In the genomic region with DNA sequence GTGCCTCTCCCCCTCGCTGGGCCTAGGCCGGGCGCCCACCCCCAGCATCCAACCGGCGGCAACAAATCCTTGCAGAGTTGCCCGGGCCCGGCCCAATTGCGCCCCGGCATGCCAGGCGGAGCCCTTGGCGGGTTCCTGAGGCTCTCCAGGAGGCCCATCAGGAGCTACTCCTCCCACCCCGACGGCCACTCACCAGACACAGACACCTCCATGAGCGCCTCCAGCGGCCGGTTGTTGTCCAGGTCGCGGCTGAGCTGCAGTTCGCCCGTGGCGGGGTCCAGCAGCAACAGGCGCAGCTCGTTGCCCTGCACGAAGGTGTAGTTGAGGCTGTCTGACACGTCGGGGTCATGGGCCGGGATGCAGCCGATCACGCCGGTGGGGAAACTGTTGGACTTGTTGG, we compare ENCODE assay signal across 20 cellular contexts. TPM values are rescaled to one million over a fixed set of nuclear protein-coding genes. Genes with fewer than 3 reads are reported as not detected.
DNase-seq lines count a peak whose midpoint lies in the region; ATAC-seq and TF ChIP-seq lines count a peak whose summit lies in the region.
"Had no signal": no experiment of that assay in that cellular context is flagged by ENCODE, and none has a peak within 500 bp of the region (broad histone marks: within the 10 kb centered on the region; RNA-seq: fewer than 3 reads in every experiment).

No MANE protein-coding gene starts in this region.

- no peaks in the 10 kb centered on the region for H3K9me2 ChIP-seq in OCI-LY7 (ENCODE audit: insufficient read depth, low read length)

- H3K4me1 ChIP-seq in RWPE2 (ENCODE audit: insufficient read depth, poor library complexity, severe bottlenecking) (peaks cover 18% of the 10 kb centered on the region), esophagus (ENCODE audit: control insufficient read depth in 2 of 2, insufficient read depth in 2 of 2, low read length in 1 of 2) (peaks cover 0 to 20% of the 10 kb centered on the region in 2 donors), osteoblast (ENCODE audit: insufficient read depth, low read length) (peaks cover 7% of the 10 kb centered on the region), ovary (ENCODE audit: insufficient read depth) (no peaks in the 10 kb centered on the region), OCI-LY7 (ENCODE audit: insufficient read depth, low read length, poor library complexity, severe bottlenecking) (no peaks in the 10 kb centered on the region)

- BruUV-seq in OCI-LY7 (replicated peaks; lab: Mats Ljungman, UMichigan): no TSS peak

- no peak for TF ChIP-seq POLR2A in ovary (IDR thresholded peaks at IDR 0.05)

- TF ChIP-seq EP300 in ovary (IDR thresholded peaks at IDR 0.05): no peak

- 56 to 59% methylated on average over 30 of the region's 30 CpGs for WGBS in esophagus, 2 donors
- 88 to 95% (median 93%) methylated on average over 28 to 30 of the region's 30 CpGs for WGBS in ovary, 3 donors

- H3K79me2 ChIP-seq in osteoblast (ENCODE audit: insufficient read depth, low read length) (no peaks in the 10 kb centered on the region), OCI-LY7 (ENCODE audit: insufficient read depth, low read depth, low read length) (no peaks in the 10 kb centered on the region)

- H3K9me3 ChIP-seq in RWPE2 (ENCODE audit: severe bottlenecking): no peaks in the 10 kb centered on the region
- peaks cover 0 to 6% of the 10 kb centered on the region in 2 donors for H3K9me3 ChIP-seq in esophagus (ENCODE audit: control insufficient read depth in 2 of 2, insufficient read depth in 1 of 2, low read depth in 1 of 2, low read length in 1 of 2)
- no peaks in the 10 kb centered on the region for H3K9me3 ChIP-seq in osteoblast (ENCODE audit: low read depth, low read length)
- H3K9me3 ChIP-seq in ovary: no peaks in the 10 kb centered on the region
- no peaks in the 10 kb centered on the region for H3K9me3 ChIP-seq in OCI-LY7 (ENCODE audit: low read length)

- H3K4me2 ChIP-seq in osteoblast (ENCODE audit: insufficient read depth, low read length) (no peak overlapping the region), OCI-LY7 (ENCODE audit: low read length) (no peak overlapping the region)

- TF ChIP-seq CTCF in RWPE2 (IDR thresholded peaks at IDR 0.05; ENCODE audit: poor library complexity, severe bottlenecking) (peak; percentile 60), osteoblast (IDR thresholded peaks at IDR 0.05; ENCODE audit: extremely low read depth, low read depth, low read length) (no peak), ovary (IDR thresholded peaks at IDR 0.05) (no peak), OCI-LY7 (conservative IDR thresholded peaks at IDR 0.05; ENCODE audit: low read length) (no peak)

- POLR2A ChIA-PET in OCI-LY7 (lab: Charles Lee): interaction anchor here (0.6 kb wide), 1 partner anchor 90 kb away, joined by 4 read pairs; no protein-coding TSS in a partner anchor

- DNase-seq in DMS114 treated with DMSO at 0.1 percent for 48 hours (lab: John Stamatoyannopoulos, UW; ENCODE audit: unreplicated experiment) (peak; percentile 20), RWPE2 (ENCODE audit: low spot score) (no peak), osteoblast (ENCODE audit: insufficient read length, low spot score, missing footprints) (peak; percentile 60), ovary (no peak), HCEC 1CT (no peak), OCI-LY7 (ENCODE audit: low spot score) (no peak), NOMO-1 (lab: John Stamatoyannopoulos, UW; ENCODE audit: unreplicated experiment in 2 of 2) (no peak)
- DNase-seq: activated CD4-positive, alpha-beta T cell treated with anti-CD3 and anti-CD28 coated beads for 48 hours; activated CD8-positive, alpha-beta memory T cell treated with anti-CD3 and anti-CD28 coated beads, Interleukin-2, amount 50 U/mL, for 4 hours; COR-L47; Karpas-422; mesendoderm; NCI-H1417 treated with DMSO at 0.1 percent for 48 hours; NCI-H446; nephron progenitor cell; retina; stimulated activated CD4-positive, alpha-beta T cell treated with anti-CD3 and anti-CD28 coated beads, Interleukin-15, amount 100 ng/mL, for 24 hours; T1000 had no signal

- H3K27ac ChIP-seq in RWPE2 (ENCODE audit: poor library complexity, severe bottlenecking) (peak overlapping the region; percentile 96), esophagus (ENCODE audit: low read depth in 2 of 2, low read length in 1 of 2) (peak overlapping the region; percentile 41 to 57), osteoblast (ENCODE audit: low read depth, low read length) (no peak overlapping the region), ovary (no peak overlapping the region), OCI-LY7 (ENCODE audit: low read depth, low read length, poor library complexity, severe bottlenecking) (no peak overlapping the region)
- H3K27ac ChIP-seq: SJSA1 had no signal

- H3K27me3 ChIP-seq in RWPE2 (ENCODE audit: insufficient read depth, poor library complexity, severe bottlenecking): no peaks in the 10 kb centered on the region
- no peaks in the 10 kb centered on the region for H3K27me3 ChIP-seq in esophagus (ENCODE audit: control insufficient read depth in 1 of 2, insufficient read depth in 2 of 2, low read length in 2 of 2)
- H3K27me3 ChIP-seq in osteoblast (ENCODE audit: insufficient read depth, low read length): peaks cover 19% of the 10 kb centered on the region
- no peaks in the 10 kb centered on the region for H3K27me3 ChIP-seq in ovary

- intact Hi-C loops in ovary (cut with DNase I): loop anchor here in 2 of 4 donors (10.0 kb wide), 2 partner anchors 169 to 539 kb away; no protein-coding TSS in a partner anchor
- intact Hi-C loops in OCI-LY7 (cut with micrococcal nuclease; ENCODE audit: unreplicated experiment): no loop called here

- ATAC-seq in RWPE2 (ENCODE audit: low read depth): peak; percentile 40

- H4K20me1 ChIP-seq in osteoblast (ENCODE audit: insufficient read depth, low read length) (no peaks in the 10 kb centered on the region), OCI-LY7 (ENCODE audit: insufficient read depth, low read length) (no peaks in the 10 kb centered on the region)

- no peak overlapping the region for H2AFZ ChIP-seq in osteoblast (ENCODE audit: low read length)
- H2AFZ ChIP-seq in OCI-LY7 (ENCODE audit: low read length): no peak overlapping the region

- H3K4me3 ChIP-seq in RWPE2 (ENCODE audit: severe bottlenecking) (peak overlapping the region; percentile 30), esophagus (ENCODE audit: low read depth in 1 of 2, low read length in 2 of 2) (peak overlapping the region; percentile 28 to 46), osteoblast (ENCODE audit: insufficient read depth, low read length) (no peak overlapping the region), ovary (no peak overlapping the region), OCI-LY7 (ENCODE audit: low read depth, low read length, poor library complexity, severe bottlenecking) (no peak overlapping the region)
- H3K4me3 ChIP-seq: SJSA1 had no signal

- CTCF ChIA-PET in OCI-LY7 (lab: Charles Lee; ENCODE audit: unreplicated experiment): no interaction called here

- peaks cover 53% of the 10 kb centered on the region for H3K36me3 ChIP-seq in RWPE2 (ENCODE audit: low read depth)
- peaks cover 0 to 16% of the 10 kb centered on the region in 2 donors for H3K36me3 ChIP-seq in esophagus (ENCODE audit: control insufficient read depth in 2 of 2, insufficient read depth in 2 of 2, low read length in 1 of 2)
- no peaks in the 10 kb centered on the region for H3K36me3 ChIP-seq in osteoblast (ENCODE audit: insufficient read depth, low read length)
- H3K36me3 ChIP-seq in ovary: no peaks in the 10 kb centered on the region
- H3K36me3 ChIP-seq in OCI-LY7 (ENCODE audit: insufficient read depth, low read length): no peaks in the 10 kb centered on the region
- H3K36me3 ChIP-seq: SJSA1 had no signal

RNA-seq across cellular contexts. Expression of a gene that starts 4.0 kb away (rescaled TPM):
- polyA plus RNA-seq in esophagus: 10 to 100 TPM; 19.8 to 34.8 TPM
- total RNA-seq in osteoblast: 2.7 and 3.6 TPM in 2 replicates
- total RNA-seq in ovary: 10 to 100 TPM in 1 of 7 donors, 1 to 10 TPM in 4, under 1 TPM in 2; 0.63 to 25.2 (median 4.1) TPM
- 1 to 10 TPM in 1 of 2 donors, under 1 TPM in 1; 0.75 to 1.7 TPM for polyA plus RNA-seq in ovary
- total RNA-seq in OCI-LY7 (2014; rRNA removed; shearing (Covaris generic)): 3.9 and 5.2 TPM in 2 replicates
- 3.7 and 4.9 TPM in 2 replicates for total RNA-seq in OCI-LY7 (2022)

Comparison
In these comparisons a context has a peak if more than half of its experiments do, and no peak if none do; other contexts are left out.
1. DNase-seq: peak in DMS114 treated with DMSO at 0.1 percent for 48 hours (single experiment) and osteoblast (single experiment); none in RWPE2 (single experiment), ovary (0 of 5), HCEC 1CT (single experiment), OCI-LY7 (single experiment) and NOMO-1 (0 of 2).
2. H3K27ac ChIP-seq: peak in RWPE2 (single experiment) and esophagus (2 of 2); none in osteoblast (single experiment), ovary (0 of 2) and OCI-LY7 (single experiment).
3. H3K4me3 ChIP-seq: peak in RWPE2 (single experiment) and esophagus (2 of 2); none in osteoblast (single experiment), ovary (single experiment) and OCI-LY7 (single experiment).